27 cellular contexts compared by ENCODE assay signal in the genomic region with DNA sequence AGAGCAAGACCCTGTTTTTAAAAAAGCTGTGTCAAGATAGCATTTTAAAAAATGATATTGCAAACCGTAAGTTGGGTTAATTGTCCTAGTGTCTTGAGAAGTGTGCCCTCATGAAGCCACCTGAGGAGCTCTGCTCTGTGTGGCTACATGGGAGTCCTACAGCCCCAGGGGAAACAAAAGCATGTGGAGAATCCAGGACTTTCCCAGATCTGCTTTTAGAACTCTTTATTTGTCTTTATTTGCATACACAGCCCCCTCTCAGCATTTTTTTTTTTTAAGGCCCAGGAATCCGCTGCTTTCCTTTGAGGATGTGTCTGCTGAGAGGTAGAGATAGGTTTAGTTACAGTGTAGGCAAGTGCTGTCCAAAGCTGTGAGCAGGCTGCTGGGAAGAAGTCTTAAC.
"Had no signal": no experiment of that assay in that cellular context is flagged by ENCODE, and none has a peak within 500 bp of the region (broad histone marks: within the 10 kb centered on the region; RNA-seq: fewer than 3 reads in every experiment).

No MANE protein-coding gene starts in this region.

- ATAC-seq: left ventricle myocardium superior; lower lobe of right lung; mucosa of descending colon; psoas muscle; right cardiac atrium; stimulated activated effector memory CD8-positive, alpha-beta T cell treated with anti-CD3 and anti-CD28 coated beads, Interleukin-12 subunit alpha, Interleukin-12 subunit beta, amount 100 ng/mL, for 72 hours had no signal

- H3K9me3 Mint-ChIP-seq: immature natural killer cell; memory B cell; mesothelial cell of epicardium; naive B cell; natural killer cell treated with Interleukin-12 subunit alpha and Interleukin-12 subunit beta and Interleukin-15 and Interleukin-18, amount 100 ng/mL, for 72 hours; stimulated activated effector memory CD8-positive, alpha-beta T cell treated with anti-CD3 and anti-CD28 coated beads, Interleukin-12 subunit alpha, Interleukin-12 subunit beta, amount 100 ng/mL, for 72 hours; type B pancreatic cell had no signal

- H3K27me3 Mint-ChIP-seq: type B pancreatic cell had no signal

- H3K4me1 Mint-ChIP-seq: immature natural killer cell; memory B cell; naive B cell; stimulated activated effector memory CD8-positive, alpha-beta T cell treated with anti-CD3 and anti-CD28 coated beads, Interleukin-12 subunit alpha, Interleukin-12 subunit beta, amount 100 ng/mL, for 72 hours had no signal

- H3K36me3 Mint-ChIP-seq: immature natural killer cell; memory B cell; mesothelial cell of epicardium; naive B cell; natural killer cell treated with Interleukin-12 subunit alpha and Interleukin-12 subunit beta and Interleukin-15 and Interleukin-18, amount 100 ng/mL, for 72 hours; stimulated activated effector memory CD8-positive, alpha-beta T cell treated with anti-CD3 and anti-CD28 coated beads, Interleukin-12 subunit alpha, Interleukin-12 subunit beta, amount 100 ng/mL, for 72 hours; type B pancreatic cell had no signal

- H3K4me3 Mint-ChIP-seq: immature natural killer cell; memory B cell; mesothelial cell of epicardium; naive B cell; natural killer cell treated with Interleukin-12 subunit alpha and Interleukin-12 subunit beta and Interleukin-15 and Interleukin-18, amount 100 ng/mL, for 72 hours; stimulated activated effector memory CD8-positive, alpha-beta T cell treated with anti-CD3 and anti-CD28 coated beads, Interleukin-12 subunit alpha, Interleukin-12 subunit beta, amount 100 ng/mL, for 72 hours; type B pancreatic cell had no signal

- H3K27ac Mint-ChIP-seq: immature natural killer cell; memory B cell; mesothelial cell of epicardium; natural killer cell treated with Interleukin-12 subunit alpha and Interleukin-12 subunit beta and Interleukin-15 and Interleukin-18, amount 100 ng/mL, for 72 hours; stimulated activated effector memory CD8-positive, alpha-beta T cell treated with anti-CD3 and anti-CD28 coated beads, Interleukin-12 subunit alpha, Interleukin-12 subunit beta, amount 100 ng/mL, for 72 hours; type B pancreatic cell had no signal

- DNase-seq: dermis blood vessel endothelial cell; effector memory CD4-positive, alpha-beta T cell; erythroblast; esophagus squamous epithelium; foreskin melanocyte; hypothalamus; immature natural killer cell; left ventricle myocardium superior; lower lobe of right lung; mucosa of descending colon; naive B cell; nucleus accumbens; ovary; posterior cingulate gyrus; psoas muscle; right cardiac atrium; sigmoid colon; stimulated activated CD4-positive, alpha-beta T cell treated with anti-CD3 and anti-CD28 coated beads, Interleukin-2, amount 100 ng/mL, for 24 hours; stimulated activated CD4-positive, alpha-beta T cell treated with anti-CD3 and anti-CD28 coated beads, Interleukin-4, amount 100 ng/mL, for 24 hours; stimulated activated naive CD4-positive, alpha-beta T cell treated with Interleukin-2 at 50 U/mL for 16 hours; stomach; thyroid gland had no signal
